In genomic region chr6:139230421-139230840, GRCh38 we compare ENCODE assay signal across 9 cellular contexts.
DNase-seq lines count a peak whose midpoint lies in the region; ATAC-seq, FAIRE-seq and TF ChIP-seq lines count a peak whose summit lies in the region.
"Had no signal": no experiment of that assay in that cellular context is flagged by ENCODE, and none has a peak within 500 bp of the region (broad histone marks: within the 10 kb centered on the region; RNA-seq: fewer than 3 reads in every experiment).

No MANE protein-coding gene starts in this region.

- FAIRE-seq in kidney (lab: Jason Lieb, UNC), result no peak

- H3K27ac ChIP-seq in kidney (ENCODE audit: low read depth in 2 of 2, low read length in 2 of 2) (no peak overlapping the region), colonic mucosa (no peak overlapping the region)
- H3K27ac ChIP-seq: parathyroid adenoma had no signal

- DNase-seq in DMS53 treated with DMSO at 0.1 percent for 48 hours (lab: John Stamatoyannopoulos, UW; ENCODE audit: unreplicated experiment) (peak; percentile 80), SK-MEL-5 (ENCODE audit: low read depth, low spot score) (peak; percentile 63), kidney (no peak), C1 segment of cervical spinal cord (lab: John Stamatoyannopoulos, UW) (no peak), colonic mucosa (no peak), globus pallidus (ENCODE audit: low spot score) (no peak)

- H3K9ac ChIP-seq in kidney (ENCODE audit: low read length in 2 of 2), result no peak overlapping the region
- no peak overlapping the region for H3K9ac ChIP-seq in colonic mucosa (ENCODE audit: low read depth in 2 of 2, low read length in 2 of 2)
- H3K9ac ChIP-seq: parathyroid adenoma had no signal

- intact Hi-C loops in kidney (cut with DNase I) (no loop called here), colonic mucosa (cut with DNase I) (loop anchor here (10.0 kb wide), 1 partner anchor 106 kb away; no protein-coding TSS in a partner anchor)

- H3K4me3 ChIP-seq in kidney (ENCODE audit: low read length in 2 of 2), result no peak overlapping the region
- no peak overlapping the region for H3K4me3 ChIP-seq in colonic mucosa

- in situ Hi-C loops in SK-MEL-5 (cut with HindIII; ENCODE audit: low pct_unique_long_range_greater_than_20kb, low sequenced_read_pairs), result no loop called here

- TF ChIP-seq CTCF in LNCAP (IDR thresholded peaks at IDR 0.05) (peak; percentile 51; the same call in 1 of the 2 replicates), kidney (IDR thresholded peaks at IDR 0.05; ENCODE audit: borderline replicate concordance, extremely low read depth, insufficient read depth) (peak; percentile 9), colonic mucosa (IDR thresholded peaks at IDR 0.05) (no peak)

- no peaks in the 10 kb centered on the region for H3K4me1 ChIP-seq in kidney (ENCODE audit: control insufficient read depth in 1 of 2, insufficient read depth in 1 of 2, low read depth in 1 of 2, low read length in 2 of 2)
- no peaks in the 10 kb centered on the region for H3K4me1 ChIP-seq in colonic mucosa
- H3K4me1 ChIP-seq: parathyroid adenoma had no signal

- no peak for ATAC-seq in HG03442 (IDR thresholded peaks at IDR 0.05; ENCODE audit: unreplicated experiment)

- H3K9me3 ChIP-seq in kidney (ENCODE audit: control insufficient read depth in 1 of 2, low read length in 2 of 2) (no peaks in the 10 kb centered on the region), colonic mucosa (no peaks in the 10 kb centered on the region)

- H3K27me3 ChIP-seq in colonic mucosa, result no peaks in the 10 kb centered on the region

- H3K36me3 ChIP-seq in kidney (ENCODE audit: control insufficient read depth in 1 of 2, insufficient read depth in 2 of 2, low read length in 2 of 2) (no peaks in the 10 kb centered on the region), colonic mucosa (no peaks in the 10 kb centered on the region)

Comparison
In these comparisons a context has a peak if more than half of its experiments do, and no peak if none do; other contexts are left out.
1. DNase-seq: peak in DMS53 treated with DMSO at 0.1 percent for 48 hours (single experiment) and SK-MEL-5 (single experiment); none in kidney (single experiment), C1 segment of cervical spinal cord (0 of 14), colonic mucosa (single experiment) and globus pallidus (single experiment).